Comparison of ENCODE assay signal across 1 cellular context in the genomic region with DNA sequence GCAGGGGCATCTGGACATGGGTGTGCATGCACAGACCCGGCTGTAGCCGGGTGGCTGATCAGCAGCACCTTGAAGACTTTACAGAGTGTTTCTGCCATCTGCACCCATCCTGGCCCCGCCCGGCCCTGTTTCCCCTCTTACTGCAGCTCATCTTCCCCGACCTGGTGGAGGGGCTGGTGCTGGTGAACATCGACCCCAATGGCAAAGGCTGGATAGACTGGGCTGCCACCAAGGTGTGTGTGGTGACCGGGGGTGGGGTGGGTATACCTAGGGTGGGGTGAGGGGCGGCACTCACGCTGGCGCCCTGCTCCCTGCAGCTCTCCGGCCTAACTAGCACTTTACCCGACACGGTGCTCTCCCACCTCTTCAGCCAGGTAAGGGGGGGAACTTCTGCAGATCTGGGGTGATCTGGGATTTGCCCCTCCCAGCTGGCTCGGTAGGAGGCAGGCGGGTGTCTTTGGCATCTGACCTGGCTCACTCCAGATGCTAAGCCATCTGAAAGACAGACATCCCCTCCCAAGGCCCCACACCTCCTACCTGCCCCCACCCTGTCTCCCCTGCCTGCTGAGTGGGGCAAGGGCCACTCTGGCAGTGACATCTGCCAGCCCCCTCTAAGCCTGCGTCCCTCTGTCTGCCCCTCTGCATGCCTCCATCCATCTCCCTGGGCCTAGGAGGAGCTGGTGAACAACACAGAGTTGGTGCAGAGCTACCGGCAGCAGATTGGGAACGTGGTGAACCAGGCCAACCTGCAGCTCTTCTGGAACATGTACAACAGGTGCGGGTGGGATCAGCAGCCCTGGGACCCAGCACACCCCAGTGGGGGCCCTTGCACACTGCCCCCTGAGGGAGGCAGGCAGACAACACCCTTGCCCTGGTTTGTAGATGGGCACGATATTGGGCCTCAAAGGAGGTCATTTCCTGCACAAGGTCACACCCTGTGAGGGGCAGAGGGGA.
TF ChIP-seq lines count a peak whose summit lies in the region.

No MANE protein-coding gene starts in this region.

TF ChIP-seq in HepG2, 621 proteins besides CTCF, POLR2A, EP300 and RAD21:
- TF ChIP-seq HCFC1 (IDR thresholded peaks at IDR 0.05; ENCODE audit: low read depth, low read length) (no peak), NR2C2 (CRISPR knock-in tag; IDR thresholded peaks at IDR 0.05; ENCODE audit: borderline replicate concordance) (no peak), CEBPB (IDR thresholded peaks at IDR 0.05; ENCODE audit: borderline replicate concordance, low read depth, low read length) (no peak), KDM2A (CRISPR knock-in tag; IDR thresholded peaks at IDR 0.05; ENCODE audit: borderline replicate concordance, low read depth) (0 out of 2 replicates have a peak, but pooled peaks have one; percentile 24)
